ENCODE assay signal across 1 cellular context in the genomic region with DNA sequence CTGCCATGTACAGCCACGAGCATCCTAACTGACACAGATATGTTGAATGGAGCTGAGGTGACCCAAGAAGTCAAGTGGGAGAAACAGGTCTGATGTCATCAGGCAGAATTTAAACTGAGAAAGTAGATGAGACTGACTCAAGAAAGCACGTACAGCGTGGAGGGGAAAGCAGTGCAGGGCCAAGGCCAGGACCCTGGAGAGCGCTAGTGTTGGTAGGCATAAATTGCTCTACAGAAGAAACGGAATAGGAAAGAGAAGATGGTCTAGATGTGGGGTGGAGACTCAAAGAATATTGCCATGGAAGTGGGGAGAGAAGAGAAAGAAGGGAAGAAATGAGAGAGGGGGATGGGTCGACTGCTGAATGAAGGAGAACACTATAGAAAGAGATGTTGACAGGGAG.
TF ChIP-seq lines count a peak whose summit lies in the region.

No MANE protein-coding gene starts in this region.

TF ChIP-seq in Ishikawa, 13 proteins besides CTCF, POLR2A, EP300 and RAD21 (continued from another document):
- TF ChIP-seq, protein P1, sequence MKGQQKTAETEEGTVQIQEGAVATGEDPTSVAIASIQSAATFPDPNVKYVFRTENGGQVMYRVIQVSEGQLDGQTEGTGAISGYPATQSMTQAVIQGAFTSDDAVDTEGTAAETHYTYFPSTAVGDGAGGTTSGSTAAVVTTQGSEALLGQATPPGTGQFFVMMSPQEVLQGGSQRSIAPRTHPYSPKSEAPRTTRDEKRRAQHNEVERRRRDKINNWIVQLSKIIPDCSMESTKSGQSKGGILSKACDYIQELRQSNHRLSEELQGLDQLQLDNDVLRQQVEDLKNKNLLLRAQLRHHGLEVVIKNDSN (IDR thresholded peaks at IDR 0.05) = no peak
- TF ChIP-seq EGR1 (IDR thresholded peaks at IDR 0.05) = no peak
